In genomic region chr14:61192970-61193369, GRCh38 we compare ENCODE assay signal across 1 cellular context.
TF ChIP-seq lines count a peak whose summit lies in the region.

No MANE protein-coding gene starts in this region.

TF ChIP-seq in SK-N-SH treated with all-trans-retinoic acid at 6 μM for 48 hours, 23 proteins besides CTCF, POLR2A, EP300 and RAD21 (continued from another document):
- TF ChIP-seq, protein P1, sequence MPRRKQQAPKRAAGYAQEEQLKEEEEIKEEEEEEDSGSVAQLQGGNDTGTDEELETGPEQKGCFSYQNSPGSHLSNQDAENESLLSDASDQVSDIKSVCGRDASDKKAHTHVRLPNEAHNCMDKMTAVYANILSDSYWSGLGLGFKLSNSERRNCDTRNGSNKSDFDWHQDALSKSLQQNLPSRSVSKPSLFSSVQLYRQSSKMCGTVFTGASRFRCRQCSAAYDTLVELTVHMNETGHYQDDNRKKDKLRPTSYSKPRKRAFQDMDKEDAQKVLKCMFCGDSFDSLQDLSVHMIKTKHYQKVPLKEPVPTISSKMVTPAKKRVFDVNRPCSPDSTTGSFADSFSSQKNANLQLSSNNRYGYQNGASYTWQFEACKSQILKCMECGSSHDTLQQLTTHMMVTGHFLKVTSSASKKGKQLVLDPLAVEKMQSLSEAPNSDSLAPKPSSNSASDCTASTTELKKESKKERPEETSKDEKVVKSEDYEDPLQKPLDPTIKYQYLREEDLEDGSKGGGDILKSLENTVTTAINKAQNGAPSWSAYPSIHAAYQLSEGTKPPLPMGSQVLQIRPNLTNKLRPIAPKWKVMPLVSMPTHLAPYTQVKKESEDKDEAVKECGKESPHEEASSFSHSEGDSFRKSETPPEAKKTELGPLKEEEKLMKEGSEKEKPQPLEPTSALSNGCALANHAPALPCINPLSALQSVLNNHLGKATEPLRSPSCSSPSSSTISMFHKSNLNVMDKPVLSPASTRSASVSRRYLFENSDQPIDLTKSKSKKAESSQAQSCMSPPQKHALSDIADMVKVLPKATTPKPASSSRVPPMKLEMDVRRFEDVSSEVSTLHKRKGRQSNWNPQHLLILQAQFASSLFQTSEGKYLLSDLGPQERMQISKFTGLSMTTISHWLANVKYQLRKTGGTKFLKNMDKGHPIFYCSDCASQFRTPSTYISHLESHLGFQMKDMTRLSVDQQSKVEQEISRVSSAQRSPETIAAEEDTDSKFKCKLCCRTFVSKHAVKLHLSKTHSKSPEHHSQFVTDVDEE (CRISPR knock-in tag; IDR thresholded peaks at IDR 0.05): no peak
- TF ChIP-seq ISL1 (CRISPR knock-in tag; IDR thresholded peaks at IDR 0.05): no peak
- TF ChIP-seq ARNTL (CRISPR knock-in tag; IDR thresholded peaks at IDR 0.05; ENCODE audit: borderline replicate concordance, low read depth): no peak
- TF ChIP-seq ESRRG (CRISPR knock-in tag; IDR thresholded peaks at IDR 0.05): no peak
- TF ChIP-seq BACH2 (CRISPR knock-in tag; IDR thresholded peaks at IDR 0.05; ENCODE audit: borderline replicate concordance): no peak
- TF ChIP-seq CSDC2 (CRISPR knock-in tag; IDR thresholded peaks at IDR 0.05): no peak
- TF ChIP-seq OSR1 (CRISPR knock-in tag; IDR thresholded peaks at IDR 0.05): no peak
- no peak for TF ChIP-seq ZNF565 (CRISPR knock-in tag; conservative IDR thresholded peaks at IDR 0.05; ENCODE audit: low read depth)
- no peak for TF ChIP-seq RARB (CRISPR knock-in tag; IDR thresholded peaks at IDR 0.05)
- no peak for TF ChIP-seq TCF4 (CRISPR knock-in tag; IDR thresholded peaks at IDR 0.05; ENCODE audit: borderline replicate concordance)
